Comparison of ENCODE assay signal across 23 cellular contexts in the genomic region with DNA sequence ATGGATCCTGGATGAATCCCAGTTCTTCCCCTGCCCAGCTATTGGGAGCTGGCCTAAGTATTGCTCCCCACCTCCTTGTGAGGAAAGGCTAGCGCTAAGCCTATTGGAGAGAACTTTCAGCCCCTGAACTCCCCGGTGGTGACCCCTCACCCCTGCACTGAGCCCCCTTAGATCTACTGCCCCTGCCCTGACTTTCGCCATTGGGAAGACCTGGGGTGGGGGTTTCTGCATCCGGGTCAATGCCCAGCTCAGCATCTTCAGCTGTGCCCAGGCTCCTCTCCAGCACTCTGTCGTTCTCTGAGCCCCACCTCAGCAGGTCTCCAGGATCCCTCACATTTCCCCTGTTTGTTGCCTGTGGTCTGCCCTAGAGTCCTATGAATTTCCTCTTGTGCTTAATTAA. TPM values are rescaled to one million over a fixed set of nuclear protein-coding genes. Genes with fewer than 3 reads are reported as not detected.
DNase-seq lines count a peak whose midpoint lies in the region; ATAC-seq, FAIRE-seq and TF ChIP-seq lines count a peak whose summit lies in the region.
"Had no signal": no experiment of that assay in that cellular context is flagged by ENCODE, and none has a peak within 500 bp of the region (broad histone marks: within the 10 kb centered on the region; RNA-seq: fewer than 3 reads in every experiment).

No MANE protein-coding gene starts in this region.

- peaks cover 4% of the 10 kb centered on the region; the same call in 1 of the 2 replicates for H3K4me1 ChIP-seq in GM23338 (ENCODE audit: insufficient read depth)
- H3K4me1 ChIP-seq: HAP-1 had no signal

- H3K27me3 ChIP-seq in GM23338 (ENCODE audit: insufficient read depth): peaks cover 15% of the 10 kb centered on the region

- H4K20me1 ChIP-seq in GM23338 (replicated peaks; ENCODE audit: insufficient read depth): no peaks in the 10 kb centered on the region

- FAIRE-seq in D721Med (lab: Jason Lieb, UNC): no peak
- FAIRE-seq: G401.6, GM12878, GM19239, H54 had no signal

- H3K4me3 Mint-ChIP-seq in GM23338: no peak overlapping the region
- H3K4me3 Mint-ChIP-seq in activated T-helper 17 cell treated with anti-CD3 and anti-CD28 coated beads, Interleukin-2, amount 50 U/mL, for 72 hours: no peak overlapping the region
- H3K4me3 Mint-ChIP-seq in endothelial cell (ENCODE audit: unreplicated experiment): no peak overlapping the region
- no peak overlapping the region for H3K4me3 Mint-ChIP-seq in osteocyte (ENCODE audit: unreplicated experiment)
- H3K4me3 Mint-ChIP-seq: CD4-positive, alpha-beta memory T cell had no signal

- TF ChIP-seq CTCF in GM23338 (conservative IDR thresholded peaks at IDR 0.05; ENCODE audit: low read depth in 2 of 2) (no peak), endothelial cell (IDR thresholded peaks at IDR 0.05; ENCODE audit: unreplicated experiment) (no peak), osteocyte (IDR thresholded peaks at IDR 0.05) (no peak), D721Med (IDR thresholded peaks at IDR 0.05; ENCODE audit: insufficient read depth, missing control alignments) (no peak)

- H3K9me2 ChIP-seq in GM23338 (ENCODE audit: insufficient read depth): no peaks in the 10 kb centered on the region

- H3K4me2 ChIP-seq in GM23338: no peak overlapping the region

- H3F3A ChIP-seq in GM23338 (replicated peaks; ENCODE audit: low read depth): no peaks in the 10 kb centered on the region

- H3K9me3 Mint-ChIP-seq in GM23338: no peaks in the 10 kb centered on the region
- no peaks in the 10 kb centered on the region for H3K9me3 Mint-ChIP-seq in activated T-helper 17 cell treated with anti-CD3 and anti-CD28 coated beads, Interleukin-2, amount 50 U/mL, for 72 hours
- H3K9me3 Mint-ChIP-seq in endothelial cell (ENCODE audit: unreplicated experiment): peaks cover 3% of the 10 kb centered on the region
- H3K9me3 Mint-ChIP-seq in osteocyte (ENCODE audit: unreplicated experiment): no peaks in the 10 kb centered on the region

- ATAC-seq in GM23338 (no peak), GM21390 (IDR thresholded peaks at IDR 0.05; ENCODE audit: unreplicated experiment) (no peak)
- no peak for ATAC-seq in activated T-helper 17 cell treated with anti-CD3 and anti-CD28 coated beads, Interleukin-2, amount 50 U/mL, for 72 hours (replicated peaks)
- ATAC-seq: GM12878 had no signal

- H3K79me2 ChIP-seq in GM23338 (replicated peaks; ENCODE audit: insufficient read depth): no peaks in the 10 kb centered on the region

- H2AFZ ChIP-seq in GM23338: peak overlapping the region; percentile 91; the same call in 1 of the 2 replicates
- H2AFZ ChIP-seq: GM23248 had no signal

- H3K4me3 ChIP-seq in GM23338: no peak overlapping the region
- H3K4me3 ChIP-seq: GM12878, GM23248, HAP-1 had no signal

- no peak overlapping the region for H3K27ac ChIP-seq in GM23338 (ENCODE audit: low read depth)
- H3K27ac ChIP-seq: GM23248 had no signal

- H3K4me1 Mint-ChIP-seq in GM23338 (peaks cover 15% of the 10 kb centered on the region), endothelial cell (ENCODE audit: unreplicated experiment) (peaks cover 20% of the 10 kb centered on the region), osteocyte (ENCODE audit: unreplicated experiment) (peaks cover 5% of the 10 kb centered on the region)
- H3K4me1 Mint-ChIP-seq in activated T-helper 17 cell treated with anti-CD3 and anti-CD28 coated beads, Interleukin-2, amount 50 U/mL, for 72 hours: peaks cover 5% of the 10 kb centered on the region

- no peak for DNase-seq in GM23338 (ENCODE audit: low spot score)
- DNase-seq in endothelial cell (ENCODE audit: low spot score): no peak
- peak; percentile 70 for DNase-seq in osteocyte (ENCODE audit: extremely low spot score, unreplicated experiment)
- DNase-seq in nucleus accumbens (lab: John Stamatoyannopoulos, UW): no peak
- DNase-seq in activated T-cell treated with anti-CD3 and anti-CD28 coated beads for 4 hours: no peak
- no peak for DNase-seq in D721Med (ENCODE audit: insufficient read length, low spot score)
- DNase-seq: C1 segment of cervical spinal cord; Calu3; CD4-positive, alpha-beta memory T cell; COR-L47; DMS153; DND-41; GM23248 had no signal

- no peaks in the 10 kb centered on the region for H3K36me3 Mint-ChIP-seq in GM23338 (ENCODE audit: low read depth)
- H3K36me3 Mint-ChIP-seq in activated T-helper 17 cell treated with anti-CD3 and anti-CD28 coated beads, Interleukin-2, amount 50 U/mL, for 72 hours (ENCODE audit: low read depth): no peaks in the 10 kb centered on the region
- H3K36me3 Mint-ChIP-seq in endothelial cell (ENCODE audit: low read depth, unreplicated experiment): no peaks in the 10 kb centered on the region
- H3K36me3 Mint-ChIP-seq in osteocyte (ENCODE audit: unreplicated experiment): no peaks in the 10 kb centered on the region
- H3K36me3 Mint-ChIP-seq: CD4-positive, alpha-beta memory T cell had no signal

- H3K27ac Mint-ChIP-seq in GM23338: no peak overlapping the region
- H3K27ac Mint-ChIP-seq in activated T-helper 17 cell treated with anti-CD3 and anti-CD28 coated beads, Interleukin-2, amount 50 U/mL, for 72 hours: peak overlapping the region; percentile 3
- H3K27ac Mint-ChIP-seq in endothelial cell (ENCODE audit: unreplicated experiment): peak overlapping the region; percentile 50
- H3K27ac Mint-ChIP-seq in osteocyte (ENCODE audit: unreplicated experiment): no peak overlapping the region
- H3K27ac Mint-ChIP-seq: CD4-positive, alpha-beta memory T cell had no signal

- no peaks in the 10 kb centered on the region for H3K36me3 ChIP-seq in GM23338 (ENCODE audit: insufficient read depth)
- H3K36me3 ChIP-seq: HAP-1 had no signal

- H3K27me3 Mint-ChIP-seq in GM23338 (ENCODE audit: insufficient read depth, low read depth, poor library complexity): peaks cover 4% of the 10 kb centered on the region
- H3K27me3 Mint-ChIP-seq in activated T-helper 17 cell treated with anti-CD3 and anti-CD28 coated beads, Interleukin-2, amount 50 U/mL, for 72 hours: peaks cover 25% of the 10 kb centered on the region
- H3K27me3 Mint-ChIP-seq in endothelial cell (ENCODE audit: unreplicated experiment): no peaks in the 10 kb centered on the region
- H3K27me3 Mint-ChIP-seq in osteocyte (ENCODE audit: unreplicated experiment): peaks cover 78% of the 10 kb centered on the region

TF ChIP-seq in GM23338, 12 proteins besides CTCF, POLR2A, EP300 and RAD21:
- TF ChIP-seq CREB1 (CRISPR knock-in tag; IDR thresholded peaks at IDR 0.05; ENCODE audit: low read depth) (no peak), POLR2AphosphoS5 (IDR thresholded peaks at IDR 0.05; ENCODE audit: low read depth) (no peak), EZH2 (IDR thresholded peaks at IDR 0.05; ENCODE audit: low read depth, unreplicated experiment) (no peak)

RNA-seq across cellular contexts. Expression of a gene that starts 9.0 kb away (rescaled TPM):
- not detected in 2 replicates for total RNA-seq in GM23338 (2014; rRNA removed; shearing (Covaris generic))
- polyA plus RNA-seq in GM23338 (2016; fragmentation: Nextera tagmentation; extraction: Ambion mirVana): not detected in 2 replicates
- total RNA-seq in activated T-helper 17 cell treated with anti-CD3 and anti-CD28 coated beads, Interleukin-2, amount 50 U/mL, for 72 hours: not detected
- 0.15 TPM for total RNA-seq in endothelial cell (ENCODE audit: unreplicated experiment)
- not detected in 2 replicates for total RNA-seq in osteocyte
- total RNA-seq: A172; A673; Calu3; CD4-positive, alpha-beta memory T cell; GM12878; GM23248 had no signal
- polyA plus RNA-seq: BJ; CD4-positive, alpha-beta memory T cell; GM12878; GM23248 had no signal

RNA-seq across cellular contexts. Expression of a gene that starts 36.2 kb away (rescaled TPM):
- 0.07 TPM in 1 of 2 replicates, not detected in the other for total RNA-seq in GM23338 (2014; rRNA removed; shearing (Covaris generic))
- 0.19 TPM in 1 of 2 replicates, not detected in the other for polyA plus RNA-seq in GM23338 (2016; fragmentation: Nextera tagmentation; extraction: Ambion mirVana)
- total RNA-seq in activated T-helper 17 cell treated with anti-CD3 and anti-CD28 coated beads, Interleukin-2, amount 50 U/mL, for 72 hours: 1 to 10 TPM; 3.3 to 6.2 TPM
- total RNA-seq in endothelial cell (ENCODE audit: unreplicated experiment): 0.10 TPM
- not detected in 2 replicates for total RNA-seq in osteocyte
- total RNA-seq: A172, A673, Calu3, GM23248 had no signal
- polyA plus RNA-seq: BJ, GM23248 had no signal

RNA-seq across cellular contexts. Expression of a gene that starts 49.4 kb away (rescaled TPM):
- not detected in 2 replicates for total RNA-seq in GM23338 (2014; rRNA removed; shearing (Covaris generic))
- polyA plus RNA-seq in GM23338 (2016; fragmentation: Nextera tagmentation; extraction: Ambion mirVana): not detected in 2 replicates
- 1 to 10 TPM in 1 of 2 donors, not detected in 1; 5.1 TPM for total RNA-seq in activated T-helper 17 cell treated with anti-CD3 and anti-CD28 coated beads, Interleukin-2, amount 50 U/mL, for 72 hours
- total RNA-seq in endothelial cell (ENCODE audit: unreplicated experiment) (0.38 TPM), osteocyte (not detected in 2 replicates)
- total RNA-seq: A172; A673; CD4-positive, alpha-beta memory T cell; GM23248 had no signal
- polyA plus RNA-seq: CD4-positive, alpha-beta memory T cell; GM23248 had no signal

Comparison
In these comparisons a context has a peak if more than half of its experiments do, and no peak if none do; other contexts are left out.
1. H3K27ac Mint-ChIP-seq: peak in activated T-helper 17 cell treated with anti-CD3 and anti-CD28 coated beads, Interleukin-2, amount 50 U/mL, for 72 hours (single experiment) and endothelial cell (single experiment); none in GM23338 (single experiment) and osteocyte (single experiment).